20 cellular contexts compared by ENCODE assay signal in genomic region chr7:102690602-102691001, GRCh38. TPM values are rescaled to one million over a fixed set of nuclear protein-coding genes. Genes with fewer than 3 reads are reported as not detected.
"Had no signal": no experiment of that assay in that cellular context is flagged by ENCODE, and none has a peak within 500 bp of the region (broad histone marks: within the 10 kb centered on the region; RNA-seq: fewer than 3 reads in every experiment).

No MANE protein-coding gene starts in this region.

RNA-seq across cellular contexts. Expression of gene SPDYE2B, which starts 40.5 kb away (rescaled TPM):
- total RNA-seq: naive thymus-derived CD8-positive, alpha-beta T cell; occipital lobe; osteoblast; ovary; posterior vena cava; prostate gland; pulmonary artery endothelial cell; right atrium auricular region; sciatic nerve; smooth muscle cell; stomach; subcutaneous adipose tissue; temporal lobe; thoracic aorta; thyroid gland; tibial nerve; upper lobe of left lung; urinary bladder; uterus had no signal
- polyA plus RNA-seq: neural cell, ovary, smooth muscle cell, stomach, urinary bladder had no signal
